12 cellular contexts compared by ENCODE assay signal in the genomic region with DNA sequence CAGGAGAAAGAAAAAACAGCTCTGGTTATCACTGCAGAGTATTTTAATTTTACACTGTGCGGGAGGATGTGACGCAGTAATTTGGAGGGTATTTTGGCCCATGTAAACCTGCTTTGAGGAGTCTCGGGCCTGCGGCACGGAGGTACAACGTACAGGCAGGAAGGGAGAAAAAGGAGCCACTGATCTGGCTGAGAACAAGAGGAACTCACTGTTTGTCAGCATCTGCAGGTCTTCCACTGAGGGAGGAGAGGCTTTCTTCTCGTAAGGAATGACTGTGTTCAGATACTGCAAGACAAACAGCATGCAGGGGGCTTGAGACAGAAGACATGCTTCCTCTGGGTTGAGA. TPM values are rescaled to one million over a fixed set of nuclear protein-coding genes. Genes with fewer than 3 reads are reported as not detected.
A peak's percentile ranks its signal among the peaks of the same experiment; 100 is the strongest.
DNase-seq lines count a peak whose midpoint lies in the region; TF ChIP-seq lines count a peak whose summit lies in the region.
"Had no signal": no experiment of that assay in that cellular context is flagged by ENCODE, and none has a peak within 500 bp of the region (broad histone marks: within the 10 kb centered on the region; RNA-seq: fewer than 3 reads in every experiment).

No MANE protein-coding gene starts in this region.

- H3K4me3 Mint-ChIP-seq in endodermal cell (no peak overlapping the region), progenitor cell of endocrine pancreas (ENCODE audit: low read depth) (no peak overlapping the region)
- H3K4me3 Mint-ChIP-seq: activated CD4-positive, alpha-beta memory T cell treated with anti-CD3 and anti-CD28 coated beads for 36 hours had no signal

- H2BK5ac ChIP-seq in mesenchymal stem cell (ENCODE audit: low read depth, low read length, poor library complexity, severe bottlenecking), result no peak overlapping the region

- H3K18ac ChIP-seq in mesenchymal stem cell (ENCODE audit: low read depth in 1 of 2, low read length in 2 of 2), result peak overlapping the region; percentile 37 to 61

- H2BK12ac ChIP-seq in mesenchymal stem cell (ENCODE audit: low read length in 2 of 2), result no peak overlapping the region

- H3K79me2 ChIP-seq in OCI-LY7 (ENCODE audit: insufficient read depth, low read depth, low read length), result no peaks in the 10 kb centered on the region

- intact Hi-C loops in OCI-LY7 (cut with micrococcal nuclease; ENCODE audit: unreplicated experiment), result no loop called here

- H3K27me3 ChIP-seq in endodermal cell (ENCODE audit: control insufficient read depth, insufficient read depth, low read length, poor library complexity, severe bottlenecking) (no peaks in the 10 kb centered on the region), mesenchymal stem cell (ENCODE audit: control insufficient read depth in 1 of 2, insufficient read depth in 1 of 2, low read length in 2 of 2) (no peaks in the 10 kb centered on the region), tibial nerve (no peaks in the 10 kb centered on the region)
- H3K27me3 ChIP-seq: esophagus squamous epithelium had no signal

- H4K91ac ChIP-seq in mesenchymal stem cell (ENCODE audit: low read length), result no peak overlapping the region

- H3K4me2 ChIP-seq in OCI-LY7 (ENCODE audit: low read length), result no peak overlapping the region
- H3K4me2 ChIP-seq in mesenchymal stem cell (ENCODE audit: low read length, poor library complexity, severe bottlenecking), result no peak overlapping the region

- no peak for TF ChIP-seq POLR2A in tibial nerve (IDR thresholded peaks at IDR 0.05)

- H3K27me3 Mint-ChIP-seq in endodermal cell (ENCODE audit: insufficient read depth) (no peaks in the 10 kb centered on the region), progenitor cell of endocrine pancreas (peaks cover 3% of the 10 kb centered on the region)
- H3K27me3 Mint-ChIP-seq: activated CD4-positive, alpha-beta memory T cell treated with anti-CD3 and anti-CD28 coated beads for 36 hours had no signal

- TF ChIP-seq CTCF in OCI-LY7 (conservative IDR thresholded peaks at IDR 0.05; ENCODE audit: low read length), result no peak
- TF ChIP-seq CTCF in endodermal cell (conservative IDR thresholded peaks at IDR 0.05), result no peak
- no peak for TF ChIP-seq CTCF in tibial nerve (IDR thresholded peaks at IDR 0.05)
- TF ChIP-seq CTCF in progenitor cell of endocrine pancreas (IDR thresholded peaks at IDR 0.05; ENCODE audit: unreplicated experiment), result no peak

- CTCF ChIA-PET in OCI-LY7 (lab: Charles Lee; ENCODE audit: unreplicated experiment), result interaction anchor here (0.6 kb wide), 1 partner anchor 422 kb away, joined by 3 read pairs; no protein-coding TSS in a partner anchor

- no peaks in the 10 kb centered on the region for H3K79me1 ChIP-seq in mesenchymal stem cell (replicated peaks; ENCODE audit: low read length, poor library complexity, severe bottlenecking)

- no peak overlapping the region for H3K14ac ChIP-seq in mesenchymal stem cell (ENCODE audit: low read length in 2 of 2)

- H3K27ac ChIP-seq in OCI-LY7 (ENCODE audit: low read depth, low read length, poor library complexity, severe bottlenecking), result no peak overlapping the region
- H3K27ac ChIP-seq in endodermal cell (ENCODE audit: low read depth, low read length), result peak overlapping the region; percentile 87
- no peak overlapping the region for H3K27ac ChIP-seq in mesenchymal stem cell (ENCODE audit: low read length, poor library complexity, severe bottlenecking)
- H3K27ac ChIP-seq in tibial nerve, result peak overlapping the region; percentile 80 to 94 (median 85)
- H3K27ac ChIP-seq: C4-2B, RWPE1 had no signal

- no TSS peak for BruUV-seq in OCI-LY7 (replicated peaks; lab: Mats Ljungman, UMichigan)

- H3K4me3 ChIP-seq in OCI-LY7 (ENCODE audit: low read depth, low read length, poor library complexity, severe bottlenecking) (no peak overlapping the region), endodermal cell (ENCODE audit: low read length) (no peak overlapping the region), mesenchymal stem cell (ENCODE audit: insufficient read depth in 1 of 2, low read depth in 1 of 2, low read length in 2 of 2) (no peak overlapping the region), tibial nerve (no peak overlapping the region)
- H3K4me3 ChIP-seq: esophagus squamous epithelium had no signal

- H3K9me2 ChIP-seq in OCI-LY7 (ENCODE audit: insufficient read depth, low read length), result no peaks in the 10 kb centered on the region

- H3K36me3 Mint-ChIP-seq in endodermal cell (ENCODE audit: low read depth), result peaks cover 1% of the 10 kb centered on the region
- no peaks in the 10 kb centered on the region for H3K36me3 Mint-ChIP-seq in progenitor cell of endocrine pancreas (ENCODE audit: insufficient read depth)
- H3K36me3 Mint-ChIP-seq: activated CD4-positive, alpha-beta memory T cell treated with anti-CD3 and anti-CD28 coated beads for 36 hours had no signal

- WGBS in endodermal cell (ENCODE audit: insufficient coverage in 1 of 2, insufficient read length in 1 of 2), 2 experiments, result 91 to 93% methylated on average over 7 of the region's 7 CpGs
- 88% methylated on average over 7 of the region's 7 CpGs for WGBS in mesenchymal stem cell
- WGBS in tibial nerve, 2 donors, result 62 to 78% methylated on average over 7 of the region's 7 CpGs

- peak overlapping the region in 1 of 2 experiments; percentile 17 for H3K4ac ChIP-seq in mesenchymal stem cell (ENCODE audit: low read depth in 1 of 2, low read length in 2 of 2)

- H3K9me3 ChIP-seq in OCI-LY7 (ENCODE audit: low read length) (no peaks in the 10 kb centered on the region), endodermal cell (ENCODE audit: control insufficient read depth, low read length) (peaks cover 5% of the 10 kb centered on the region), mesenchymal stem cell (ENCODE audit: control insufficient read depth, low read length) (no peaks in the 10 kb centered on the region), tibial nerve (no peaks in the 10 kb centered on the region)
- H3K9me3 ChIP-seq: esophagus squamous epithelium had no signal

- peak overlapping the region; percentile 10 for H4K8ac ChIP-seq in mesenchymal stem cell (ENCODE audit: low read length)

- no peaks in the 10 kb centered on the region for H3K4me1 ChIP-seq in OCI-LY7 (ENCODE audit: insufficient read depth, low read length, poor library complexity, severe bottlenecking)
- H3K4me1 ChIP-seq in endodermal cell (ENCODE audit: control insufficient read depth, insufficient read depth, low read length), result peaks cover 4% of the 10 kb centered on the region
- H3K4me1 ChIP-seq in mesenchymal stem cell (ENCODE audit: control insufficient read depth, insufficient read depth, low read depth, low read length), result peaks cover 8% of the 10 kb centered on the region
- H3K4me1 ChIP-seq in tibial nerve, result peaks cover 0 to 43% (median 6%) of the 10 kb centered on the region in 4 donors

- H3K9ac ChIP-seq in endodermal cell (ENCODE audit: extremely low read depth, low read length, poor library complexity, severe bottlenecking) (no peak overlapping the region), mesenchymal stem cell (ENCODE audit: low read length) (no peak overlapping the region)

- no peak for TF ChIP-seq EP300 in tibial nerve (IDR thresholded peaks at IDR 0.05)

- H3K27ac Mint-ChIP-seq in endodermal cell, result no peak overlapping the region
- H3K27ac Mint-ChIP-seq in progenitor cell of endocrine pancreas, result no peak overlapping the region
- H3K27ac Mint-ChIP-seq: activated CD4-positive, alpha-beta memory T cell treated with anti-CD3 and anti-CD28 coated beads for 36 hours had no signal

- H3K36me3 ChIP-seq in OCI-LY7 (ENCODE audit: insufficient read depth, low read length) (no peaks in the 10 kb centered on the region), endodermal cell (ENCODE audit: control insufficient read depth, insufficient read depth, low read length) (no peaks in the 10 kb centered on the region), mesenchymal stem cell (ENCODE audit: control insufficient read depth in 1 of 2, insufficient read depth in 2 of 2, low read depth in 1 of 2, low read length in 2 of 2) (peaks cover 6 to 31% of the 10 kb centered on the region in 2 experiments), tibial nerve (peaks cover 0 to 16% (median 0%) of the 10 kb centered on the region in 3 donors)
- H3K36me3 ChIP-seq: esophagus squamous epithelium had no signal

- H3K9me3 Mint-ChIP-seq in endodermal cell (peaks cover 5% of the 10 kb centered on the region), progenitor cell of endocrine pancreas (ENCODE audit: low read depth) (no peaks in the 10 kb centered on the region)
- H3K9me3 Mint-ChIP-seq: activated CD4-positive, alpha-beta memory T cell treated with anti-CD3 and anti-CD28 coated beads for 36 hours had no signal

- POLR2A ChIA-PET in OCI-LY7 (lab: Charles Lee), result interaction anchor here (1.3 to 2.2 kb wide), 2 partner anchors 9 to 12 kb away, joined by 3 to 7 read pairs; no protein-coding TSS in a partner anchor

- no peak for DNase-seq in OCI-LY7 (ENCODE audit: low spot score)
- DNase-seq in endodermal cell, result peak; percentile 49
- DNase-seq in mesenchymal stem cell, result no peak
- DNase-seq in tibial nerve (ENCODE audit: low spot score in 2 of 2), result no peak
- no peak for DNase-seq in stimulated activated CD4-positive, alpha-beta T cell treated with anti-CD3 and anti-CD28 coated beads, Interleukin-1b, Interleukin-23, amount 100 ng/mL, for 48 hours
- no peak for DNase-seq in activated CD4-positive, alpha-beta T cell treated with anti-CD3 and anti-CD28 coated beads for 4 hours
- no peak for DNase-seq in progenitor cell of endocrine pancreas (ENCODE audit: low spot score, unreplicated experiment)
- DNase-seq: esophagus squamous epithelium had no signal

- H4K20me1 ChIP-seq in OCI-LY7 (ENCODE audit: insufficient read depth, low read length), result no peaks in the 10 kb centered on the region

- H2AFZ ChIP-seq in OCI-LY7 (ENCODE audit: low read length), result peak overlapping the region; percentile 62; the same call in 1 of the 2 replicates
- H2AFZ ChIP-seq in mesenchymal stem cell (ENCODE audit: low read depth, low read length), result peak overlapping the region; percentile 15

- H2BK120ac ChIP-seq in mesenchymal stem cell (ENCODE audit: low read depth, low read length), result no peak overlapping the region

- H2BK15ac ChIP-seq in mesenchymal stem cell (ENCODE audit: low read depth, poor library complexity, severe bottlenecking), result no peak overlapping the region

- H2AK5ac ChIP-seq in mesenchymal stem cell (ENCODE audit: low read length, severe bottlenecking), result no peak overlapping the region

- H3K4me1 Mint-ChIP-seq in endodermal cell (peaks cover 11% of the 10 kb centered on the region), progenitor cell of endocrine pancreas (ENCODE audit: low read depth) (peaks cover 4% of the 10 kb centered on the region)

- no peak overlapping the region for H3K23ac ChIP-seq in mesenchymal stem cell (ENCODE audit: low read length in 2 of 2)

RNA-seq across cellular contexts. Expression of a gene that starts 44.0 kb away (rescaled TPM):
- total RNA-seq in OCI-LY7 (2014; rRNA removed; shearing (Covaris generic)), result 0.22 TPM in 1 of 2 replicates, not detected in the other
- total RNA-seq in OCI-LY7 (2022), result 0.36 and 0.55 TPM in 2 replicates
- total RNA-seq in endodermal cell, result 10 to 100 TPM; 11.5 to 13.7 TPM
- 152 TPM for polyA plus RNA-seq in endodermal cell (2013, experiment 1 of 2)
- polyA plus RNA-seq in endodermal cell (2013, experiment 2 of 2), result 151 TPM
- 32.7 TPM for polyA plus RNA-seq in mesenchymal stem cell (2013, experiment 1 of 2)
- polyA plus RNA-seq in mesenchymal stem cell (2013, experiment 2 of 2), result 34.2 TPM
- 100 to 1,000 TPM in 1 of 4 donors, 10 to 100 TPM in 3; 73.8 to 109 (median 90.2) TPM for total RNA-seq in tibial nerve
- 1.8 and 3.1 TPM in 2 replicates for total RNA-seq in progenitor cell of endocrine pancreas
- total RNA-seq: T-helper 2 cell treated with Interferon-gamma antibody and Interleukin-4, amounts not matched to agents 100 ng/mL and 5 ng/mL, for 36 hours had no signal

Comparison
In these comparisons a context has a peak if more than half of its experiments do, and no peak if none do; other contexts are left out.
1. H3K27ac ChIP-seq: peak in endodermal cell (single experiment) and tibial nerve (4 of 4); none in OCI-LY7 (single experiment) and mesenchymal stem cell (single experiment).
2. RNA of a gene that starts 44.0 kb away (total RNA-seq): 73.8 to 109 TPM in tibial nerve; 11.5 to 13.7 TPM in endodermal cell, 1.8 to 3.1 TPM in progenitor cell of endocrine pancreas and 0.22 to 0.55 TPM in OCI-LY7; every median in the first group is over 4 times any median in the second.